ENCODE assay signal across 1 cellular context in genomic region chr6:30127238-30128093, GRCh38.
TF ChIP-seq lines count a peak whose summit lies in the region.

No MANE protein-coding gene starts in this region.

TF ChIP-seq in neural cell, 6 proteins besides CTCF, POLR2A, EP300 and RAD21 (continued from another document):
- no peak for TF ChIP-seq REST (IDR thresholded peaks at IDR 0.05; ENCODE audit: borderline replicate concordance)
- no peak for TF ChIP-seq TAF1 (IDR thresholded peaks at IDR 0.05; ENCODE audit: low read depth)
- TF ChIP-seq POLR2AphosphoS5 (IDR thresholded peaks at IDR 0.05): no peak
- TF ChIP-seq MXI1 (conservative IDR thresholded peaks at IDR 0.05; ENCODE audit: poor library complexity, severe bottlenecking): no peak
